In the genomic region with DNA sequence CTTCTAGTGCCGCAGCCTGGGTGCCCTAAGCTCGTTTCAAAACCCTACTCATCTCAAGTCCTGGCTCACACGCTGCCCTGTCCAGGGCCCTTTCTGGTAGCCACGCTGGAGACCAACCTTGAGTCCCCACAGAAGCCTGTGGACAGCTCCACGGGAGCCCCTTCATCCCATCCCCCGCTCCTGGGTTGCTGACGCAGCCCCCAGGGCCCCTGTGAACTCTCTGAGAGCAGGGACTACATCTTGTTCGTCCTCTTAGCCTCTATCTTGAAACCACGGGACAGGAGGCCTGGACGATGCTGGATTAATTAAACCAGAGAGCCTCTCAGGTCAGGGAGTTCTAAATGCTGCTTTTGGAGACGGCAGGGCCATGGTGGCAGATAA, we compare ENCODE assay signal across 8 cellular contexts. TPM values are rescaled to one million over a fixed set of nuclear protein-coding genes. Genes with fewer than 3 reads are reported as not detected.
DNase-seq lines count a peak whose midpoint lies in the region; TF ChIP-seq lines count a peak whose summit lies in the region.

No MANE protein-coding gene starts in this region.

- DNase-seq in Caco-2 (no peak), adrenal gland (peak in 1 of 7 donors; percentile 41), cardiac muscle cell (ENCODE audit: low read depth in 1 of 2, low spot score in 1 of 2) (peak in 1 of 2 donors; percentile 77), retina (peak; percentile 65), kidney glomerular epithelial cell (lab: John Stamatoyannopoulos, UW) (no peak), PC-9 (no peak)
- no peak for DNase-seq in stimulated activated CD4-positive, alpha-beta T cell treated with anti-CD3 and anti-CD28 coated beads, Interleukin-1b, Interleukin-23, amount 100 ng/mL, for 48 hours
- no peak for DNase-seq in activated CD8-positive, alpha-beta memory T cell treated with anti-CD3 and anti-CD28 coated beads, Interleukin-2, amount 50 U/mL, for 4 hours

- peaks cover 19% of the 10 kb centered on the region for H3K79me2 ChIP-seq in PC-9 (ENCODE audit: low read depth)

- H3K27me3 ChIP-seq in Caco-2 (replicated peaks; ENCODE audit: control insufficient read depth, insufficient read depth, low read length) = no peaks in the 10 kb centered on the region
- no peaks in the 10 kb centered on the region for H3K27me3 ChIP-seq in adrenal gland
- H3K27me3 ChIP-seq in cardiac muscle cell = no peaks in the 10 kb centered on the region
- H3K27me3 ChIP-seq in PC-9 (ENCODE audit: insufficient read depth, low read depth) = no peaks in the 10 kb centered on the region

- peaks cover 1% of the 10 kb centered on the region for H3K4me1 Mint-ChIP-seq in Caco-2 (ENCODE audit: low read depth, unreplicated experiment)

- no peaks in the 10 kb centered on the region for H3K9me3 ChIP-seq in Caco-2
- no peaks in the 10 kb centered on the region for H3K9me3 ChIP-seq in adrenal gland (replicated peaks in 1 of 3)
- no peaks in the 10 kb centered on the region for H3K9me3 ChIP-seq in cardiac muscle cell (ENCODE audit: low read depth)
- no peaks in the 10 kb centered on the region for H3K9me3 ChIP-seq in PC-9 (ENCODE audit: insufficient read depth, low read depth)

- H3K9me3 Mint-ChIP-seq in Caco-2 (ENCODE audit: unreplicated experiment) = no peaks in the 10 kb centered on the region

- BruUV-seq in Caco-2 (replicated peaks; lab: Mats Ljungman, UMichigan) (no TSS peak), PC-9 (replicated peaks; lab: Mats Ljungman, UMichigan) (no TSS peak)

- H3K27ac ChIP-seq in adrenal gland (peak overlapping the region; percentile 70 to 97 (median 83)), cardiac muscle cell (peak overlapping the region; percentile 91), PC-9 (no peak overlapping the region)

- WGBS in adrenal gland, 4 donors = 44 to 50% (median 48%) methylated on average over 10 to 11 of the region's 11 CpGs

- H3K4me3 Mint-ChIP-seq in Caco-2 (ENCODE audit: unreplicated experiment) = no peak overlapping the region

- no peak overlapping the region for H3K4me3 ChIP-seq in Caco-2 (ENCODE audit: low read depth, low read length)
- peak overlapping the region in 1 of 4 donors; percentile 2 for H3K4me3 ChIP-seq in adrenal gland
- no peak overlapping the region for H3K4me3 ChIP-seq in cardiac muscle cell
- H3K4me3 ChIP-seq in PC-9 = no peak overlapping the region

- no peaks in the 10 kb centered on the region for H3F3A ChIP-seq in PC-9 (ENCODE audit: insufficient read depth, low read depth)

- no peak for TF ChIP-seq CTCF in Caco-2 (IDR thresholded peaks at IDR 0.05; ENCODE audit: insufficient read depth in 1 of 2, low read depth in 1 of 2, low read length in 1 of 2, severe bottlenecking in 1 of 2, unreplicated experiment in 1 of 2)
- no peak for TF ChIP-seq CTCF in adrenal gland (IDR thresholded peaks at IDR 0.05)
- TF ChIP-seq CTCF in cardiac muscle cell (IDR thresholded peaks at IDR 0.05; ENCODE audit: low read depth, low read length) = no peak
- no peak for TF ChIP-seq CTCF in PC-9 (conservative IDR thresholded peaks at IDR 0.05)

- no peak overlapping the region for H2AFZ ChIP-seq in PC-9

- no peaks in the 10 kb centered on the region for H3K9me2 ChIP-seq in PC-9 (ENCODE audit: insufficient read depth)

- peak overlapping the region; percentile 28 for H3K27ac Mint-ChIP-seq in Caco-2 (ENCODE audit: unreplicated experiment)

- peaks cover 7% of the 10 kb centered on the region; the same call in 1 of the 2 replicates for H4K20me1 ChIP-seq in PC-9 (ENCODE audit: insufficient read depth)

- TF ChIP-seq POLR2A in adrenal gland (IDR thresholded peaks at IDR 0.05) = no peak

- H3K36me3 Mint-ChIP-seq in Caco-2 (ENCODE audit: insufficient read depth, unreplicated experiment) = peaks cover 28% of the 10 kb centered on the region

- intact Hi-C loops in Caco-2 (cut with micrococcal nuclease; ENCODE audit: unreplicated experiment) = loop anchor here (10.0 kb wide), 1 partner anchor 152 kb away; a partner anchor contains a TSS
- intact Hi-C loops in adrenal gland (cut with DNase I) = no loop called here
- intact Hi-C loops in PC-9 (cut with micrococcal nuclease; ENCODE audit: unreplicated experiment) = no loop called here

- no peak overlapping the region for H3K4me2 ChIP-seq in PC-9

- no peaks in the 10 kb centered on the region for H3K27me3 Mint-ChIP-seq in Caco-2 (ENCODE audit: insufficient read depth, unreplicated experiment)

- H3K36me3 ChIP-seq in Caco-2 (ENCODE audit: control insufficient read depth, insufficient read depth, low read length) (peaks cover 1% of the 10 kb centered on the region; the same call in 1 of the 2 replicates), adrenal gland (replicated peaks in 1 of 2) (peaks cover 0 to 32% of the 10 kb centered on the region in 2 donors), cardiac muscle cell (peaks cover 6% of the 10 kb centered on the region), PC-9 (ENCODE audit: low read depth) (no peaks in the 10 kb centered on the region)

- CTCF ChIA-PET in Caco-2 (lab: Charles Lee) = no interaction called here
- CTCF ChIA-PET in PC-9 (lab: Charles Lee) = no interaction called here

- POLR2A ChIA-PET in Caco-2 (lab: Charles Lee) = no interaction called here
- POLR2A ChIA-PET in PC-9 (lab: Charles Lee; ENCODE audit: unreplicated experiment) = no interaction called here

- H3K4me1 ChIP-seq in Caco-2 (no peaks in the 10 kb centered on the region), adrenal gland (replicated peaks in 1 of 2) (peaks cover 41 to 70% of the 10 kb centered on the region in 2 donors), cardiac muscle cell (ENCODE audit: low read depth) (peaks cover 94% of the 10 kb centered on the region), PC-9 (replicated peaks; ENCODE audit: insufficient read depth) (no peaks in the 10 kb centered on the region)

RNA-seq across cellular contexts. Expression of a gene that starts 7.4 kb away (rescaled TPM):
- 60.0 and 63.2 TPM in 2 replicates for total RNA-seq in Caco-2 (2022)
- 10 to 100 TPM; 15.5 to 66.3 (median 31.9) TPM for total RNA-seq in adrenal gland
- 10 to 100 TPM; 10.4 to 41.1 (median 33.6) TPM for polyA plus RNA-seq in adrenal gland
- 46.9 and 54.1 TPM in 2 replicates for total RNA-seq in cardiac muscle cell
- polyA plus RNA-seq in cardiac muscle cell = 25.7 and 31.1 TPM in 2 replicates
- 36.8 and 44.2 TPM in 2 replicates for total RNA-seq in PC-9 (2021)
